In genomic region chr3:171383206-171384018, GRCh38 we compare ENCODE assay signal across 10 cellular contexts.
DNase-seq lines count a peak whose midpoint lies in the region; ATAC-seq and TF ChIP-seq lines count a peak whose summit lies in the region.
"Had no signal": no experiment of that assay in that cellular context is flagged by ENCODE, and none has a peak within 500 bp of the region (broad histone marks: within the 10 kb centered on the region; RNA-seq: fewer than 3 reads in every experiment).

No MANE protein-coding gene starts in this region.

- no peaks in the 10 kb centered on the region for H3K27me3 Mint-ChIP-seq in activated T-cell treated with anti-CD3 and anti-CD28 coated beads, Interleukin-2, amount 50 U/mL, for 72 hours (ENCODE audit: low read depth)
- no peaks in the 10 kb centered on the region for H3K27me3 Mint-ChIP-seq in T-helper 2 cell treated with Interferon-gamma antibody and Interleukin-4, amounts not matched to agents 5 μg/mL and 100 μg/mL, for 36 hours (ENCODE audit: low read depth)

- no peak overlapping the region for H3K27ac ChIP-seq in thoracic aorta
- H3K27ac ChIP-seq: A549 had no signal

- no peaks in the 10 kb centered on the region for H3K36me3 Mint-ChIP-seq in activated T-cell treated with anti-CD3 and anti-CD28 coated beads, Interleukin-2, amount 50 U/mL, for 72 hours (ENCODE audit: insufficient read depth in 2 of 2)
- H3K36me3 Mint-ChIP-seq in T-helper 2 cell treated with Interferon-gamma antibody and Interleukin-4, amounts not matched to agents 5 μg/mL and 100 μg/mL, for 36 hours (ENCODE audit: low read depth), result peaks cover 10% of the 10 kb centered on the region

- H3K36me3 ChIP-seq in thoracic aorta, result no peaks in the 10 kb centered on the region

- no peaks in the 10 kb centered on the region for H3K9me3 Mint-ChIP-seq in activated T-cell treated with anti-CD3 and anti-CD28 coated beads, Interleukin-2, amount 50 U/mL, for 72 hours
- H3K9me3 Mint-ChIP-seq in T-helper 2 cell treated with Interferon-gamma antibody and Interleukin-4, amounts not matched to agents 5 μg/mL and 100 μg/mL, for 36 hours, result no peaks in the 10 kb centered on the region

- H3K27me3 ChIP-seq in thoracic aorta (replicated peaks; ENCODE audit: insufficient read depth), result no peaks in the 10 kb centered on the region

- no peaks in the 10 kb centered on the region for H3K9me3 ChIP-seq in thoracic aorta
- H3K9me3 ChIP-seq: A549 had no signal

- H3K4me3 ChIP-seq in fibroblast of villous mesenchyme (ENCODE audit: low read depth, low read length) (no peak overlapping the region), thoracic aorta (no peak overlapping the region)
- H3K4me3 ChIP-seq: A549 had no signal

- no peak for DNase-seq in activated T-cell treated with anti-CD3 and anti-CD28 coated beads, Interleukin-2, amount 50 U/mL, for 72 hours
- DNase-seq in activated T-cell treated with anti-CD3 and anti-CD28 coated beads for 4 hours, result no peak
- peak; percentile 11 for DNase-seq in T-helper 2 cell treated with Interferon-gamma antibody and Interleukin-4, amounts not matched to agents 5 μg/mL and 100 μg/mL, for 36 hours (ENCODE audit: low spot score)
- peak; percentile 77 for DNase-seq in fibroblast of villous mesenchyme (ENCODE audit: low read depth)
- no peak for DNase-seq in thoracic aorta (ENCODE audit: low spot score)
- no peak for DNase-seq in NCI-H2227 treated with DMSO at 0.1 percent for 48 hours (lab: John Stamatoyannopoulos, UW)
- DNase-seq in HUDEP-2 (lab: John Stamatoyannopoulos, UW; ENCODE audit: unreplicated experiment in 76 of 76), result no peak
- DNase-seq: activated T-cell treated with anti-CD3 and anti-CD28 coated beads, Interleukin-2, amount 50 U/mL, for 48 hours had no signal

- H3K4me3 Mint-ChIP-seq in activated T-cell treated with anti-CD3 and anti-CD28 coated beads, Interleukin-2, amount 50 U/mL, for 72 hours, result peak overlapping the region; percentile 42 to 67
- peak overlapping the region; percentile 20 for H3K4me3 Mint-ChIP-seq in T-helper 2 cell treated with Interferon-gamma antibody and Interleukin-4, amounts not matched to agents 5 μg/mL and 100 μg/mL, for 36 hours

- peak overlapping the region; percentile 7 for H3K27ac Mint-ChIP-seq in activated T-cell treated with anti-CD3 and anti-CD28 coated beads, Interleukin-2, amount 50 U/mL, for 72 hours
- H3K27ac Mint-ChIP-seq in T-helper 2 cell treated with Interferon-gamma antibody and Interleukin-4, amounts not matched to agents 5 μg/mL and 100 μg/mL, for 36 hours, result no peak overlapping the region

- peaks cover 41% of the 10 kb centered on the region for H3K4me1 Mint-ChIP-seq in activated T-cell treated with anti-CD3 and anti-CD28 coated beads, Interleukin-2, amount 50 U/mL, for 72 hours (ENCODE audit: low read depth)
- peaks cover 39% of the 10 kb centered on the region for H3K4me1 Mint-ChIP-seq in T-helper 2 cell treated with Interferon-gamma antibody and Interleukin-4, amounts not matched to agents 5 μg/mL and 100 μg/mL, for 36 hours (ENCODE audit: low read depth)

- ATAC-seq in activated T-cell treated with anti-CD3 and anti-CD28 coated beads, Interleukin-2, amount 50 U/mL, for 72 hours (replicated peaks in 1 of 2), result peak in 1 of 2 donors; percentile 55
- ATAC-seq in thoracic aorta (ENCODE audit: insufficient number of reproducible peaks, low FRiP score, low read depth), result peak; percentile 50
- ATAC-seq in GM18907 (IDR thresholded peaks at IDR 0.05; ENCODE audit: unreplicated experiment), result no peak
- ATAC-seq: A549 had no signal

- no peak for TF ChIP-seq CTCF in fibroblast of villous mesenchyme (IDR thresholded peaks at IDR 0.05; ENCODE audit: insufficient read depth, low read depth, low read length)
- no peak for TF ChIP-seq CTCF in thoracic aorta (IDR thresholded peaks at IDR 0.05)

- H3K4me1 ChIP-seq in thoracic aorta (ENCODE audit: control insufficient read depth in 1 of 2, low read depth in 2 of 2), result peaks cover 15 to 24% of the 10 kb centered on the region in 2 donors
- H3K4me1 ChIP-seq: A549 had no signal

Comparison
In these comparisons a context has a peak if more than half of its experiments do, and no peak if none do; other contexts are left out.
1. DNase-seq: peak in T-helper 2 cell treated with Interferon-gamma antibody and Interleukin-4, amounts not matched to agents 5 μg/mL and 100 μg/mL, for 36 hours (single experiment) and fibroblast of villous mesenchyme (single experiment); none in activated T-cell treated with anti-CD3 and anti-CD28 coated beads, Interleukin-2, amount 50 U/mL, for 72 hours (0 of 2), activated T-cell treated with anti-CD3 and anti-CD28 coated beads for 4 hours (single experiment), thoracic aorta (single experiment), NCI-H2227 treated with DMSO at 0.1 percent for 48 hours (single experiment) and HUDEP-2 (0 of 76).